In the genomic region with DNA sequence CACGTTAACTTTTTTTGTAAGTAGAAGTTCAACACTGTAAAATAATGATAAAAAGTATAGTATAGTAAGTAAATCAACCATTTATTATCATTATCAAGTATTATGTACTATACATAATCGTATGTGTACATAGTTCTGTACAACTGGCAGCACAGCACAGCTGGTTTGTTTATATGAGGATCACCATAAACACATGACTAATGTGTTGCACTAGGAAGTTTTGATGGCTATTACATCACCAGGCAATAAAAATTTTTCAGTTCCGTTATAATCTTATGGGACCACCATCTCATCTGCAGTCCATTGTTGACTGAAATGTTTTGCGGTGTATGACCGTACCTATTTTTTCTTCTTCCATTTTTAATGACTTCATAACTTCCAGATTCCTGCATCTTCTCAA, we compare ENCODE assay signal across 36 cellular contexts. TPM values are rescaled to one million over a fixed set of nuclear protein-coding genes. Genes with fewer than 3 reads are reported as not detected.
"Had no signal": no experiment of that assay in that cellular context is flagged by ENCODE, and none has a peak within 500 bp of the region (broad histone marks: within the 10 kb centered on the region; RNA-seq: fewer than 3 reads in every experiment).

No MANE protein-coding gene starts in this region.

- H3K27ac ChIP-seq: adrenal gland, ascending aorta, coronary artery, dorsolateral prefrontal cortex, heart left ventricle, lower lobe of right lung, neural progenitor cell, parathyroid adenoma, psoas muscle, sigmoid colon, uterus had no signal

- H3K27me3 ChIP-seq: adrenal gland, ascending aorta, neural progenitor cell, sigmoid colon, uterus had no signal

- H3K9me3 ChIP-seq: adrenal gland, ascending aorta, lower lobe of right lung, psoas muscle, uterus had no signal

- H3K4me2 ChIP-seq: neural progenitor cell, smooth muscle cell had no signal

- H3K36me3 ChIP-seq: adrenal gland, ascending aorta, heart left ventricle, lower lobe of right lung, neural progenitor cell, sigmoid colon, uterus had no signal

- H3K79me2 ChIP-seq: parathyroid adenoma had no signal

- ATAC-seq: heart left ventricle; left lobe of liver; lower lobe of right lung; natural killer cell; psoas muscle; stimulated activated memory B cell treated with anti-CD40 and anti-IgM and Interleukin-4, amounts not matched to agents 10 μg/mL and 1 μg/mL and 100 μg/mL, for 72 hours; stimulated activated naive CD8-positive, alpha-beta T cell treated with anti-CD3 and anti-CD28 coated beads, Interleukin-15, amount 100 ng/mL, for 72 hours had no signal

- H2AFZ ChIP-seq: neural progenitor cell, parathyroid adenoma had no signal

- H3K4me1 ChIP-seq: adrenal gland, ascending aorta, heart left ventricle, lower lobe of right lung, parathyroid adenoma, psoas muscle, sigmoid colon, uterus had no signal

- H3K9ac ChIP-seq: neural progenitor cell, parathyroid adenoma had no signal

- DNase-seq: activated CD4-positive, alpha-beta memory T cell treated with anti-CD3 and anti-CD28 coated beads for 36 hours; activated CD4-positive, alpha-beta T cell treated with anti-CD3 and anti-CD28 coated beads, Interleukin-2, amount 10 ng/mL, durations not matched to agents 24 days and 14 days; activated CD4-positive, CD25-positive, alpha-beta regulatory T cell treated with anti-CD3 and anti-CD28 coated beads, Interleukin-2, amount 50 U/mL, for 72 hours; activated CD8-positive, alpha-beta memory T cell treated with anti-CD3 and anti-CD28 coated beads, Interleukin-2, amount 50 U/mL, for 4 hours; activated effector memory CD4-positive, alpha-beta T cell treated with anti-CD3 and anti-CD28 coated beads, Interleukin-2, amount 50 U/mL, for 16 hours; activated naive CD4-positive, alpha-beta T cell treated with anti-CD3 and anti-CD28 coated beads for 36 hours; activated naive CD8-positive, alpha-beta T cell treated with anti-CD3 and anti-CD28 coated beads for 36 hours; activated T-cell treated with anti-CD3 and anti-CD28 coated beads, Interleukin-2, amount 50 U/mL, for 1 hour; adrenal gland; dorsolateral prefrontal cortex; effector memory CD4-positive, alpha-beta T cell; heart left ventricle; hypothalamus; immature natural killer cell; lower lobe of right lung; mesendoderm; natural killer cell; occipital lobe; psoas muscle; sigmoid colon; stimulated activated CD4-positive, alpha-beta T cell treated with anti-CD3 and anti-CD28 coated beads, Interleukin-1b, Interleukin-23, amount 100 ng/mL, for 48 hours; stimulated activated CD4-positive, alpha-beta T cell treated with anti-CD3 and anti-CD28 coated beads, Interleukin-4, amount 100 ng/mL, for 4 hours; stimulated activated CD8-positive, alpha-beta memory T cell treated with anti-CD3 and anti-CD28 coated beads, Interleukin-4, amount 100 ng/mL, for 48 hours; stimulated activated naive CD8-positive, alpha-beta T cell treated with anti-CD3 and anti-CD28 coated beads, Interleukin-15, amount 100 ng/mL, for 72 hours; substantia nigra; uterus had no signal

- H3K4me3 ChIP-seq: adrenal gland, ascending aorta, coronary artery, dorsolateral prefrontal cortex, heart left ventricle, lower lobe of right lung, neural progenitor cell, psoas muscle, sigmoid colon, smooth muscle cell, uterus had no signal

RNA-seq across cellular contexts. Expression of gene ZNF385B, which starts 39.2 kb away (rescaled TPM):
- total RNA-seq: activated CD4-positive, alpha-beta memory T cell treated with anti-CD3 and anti-CD28 coated beads for 36 hours; activated CD4-positive, alpha-beta T cell treated with anti-CD3 and anti-CD28 coated beads, Interleukin-2, amount 10 ng/mL, durations not matched to agents 24 days and 14 days; activated CD8-positive, alpha-beta memory T cell treated with anti-CD3 and anti-CD28 coated beads for 36 hours; activated naive CD4-positive, alpha-beta T cell treated with anti-CD3 and anti-CD28 coated beads for 36 hours; activated naive CD8-positive, alpha-beta T cell treated with anti-CD3 and anti-CD28 coated beads for 36 hours; activated T-helper 1 cell treated with anti-CD3 and anti-CD28 coated beads, Interleukin-12 subunit alpha, Interleukin-12 subunit beta, Interleukin-2, Interleukin-4 antibody, amounts not matched to agents 30 ng/mL and 10 ng/mL and 1 ng/mL, durations not matched to agents 14 hours and 24 hours and 36 hours; mononuclear cell had no signal
- polyA plus RNA-seq: immature natural killer cell had no signal
